In genomic region chr11:67073908-67074307, GRCh38 we compare ENCODE assay signal across 19 cellular contexts. TPM values are rescaled to one million over a fixed set of nuclear protein-coding genes. Genes with fewer than 3 reads are reported as not detected.
DNase-seq lines count a peak whose midpoint lies in the region; ATAC-seq and TF ChIP-seq lines count a peak whose summit lies in the region.
"Had no signal": no experiment of that assay in that cellular context is flagged by ENCODE, and none has a peak within 500 bp of the region (broad histone marks: within the 10 kb centered on the region; RNA-seq: fewer than 3 reads in every experiment).

No MANE protein-coding gene starts in this region.

- ATAC-seq in WTC11 = no peak
- ATAC-seq: Panc1, T-helper 17 cell had no signal

- H3K79me2 ChIP-seq in mammary epithelial cell (ENCODE audit: insufficient read depth, low read length) = peaks cover 15% of the 10 kb centered on the region

- H3K4me1 Mint-ChIP-seq in MCF 10A (ENCODE audit: insufficient read depth, unreplicated experiment) = peaks cover 25% of the 10 kb centered on the region
- H3K4me1 Mint-ChIP-seq in WTC11 = peaks cover 15% of the 10 kb centered on the region

- H3K4me1 ChIP-seq in mammary epithelial cell (ENCODE audit: insufficient read depth, low read length) = peaks cover 19% of the 10 kb centered on the region

- H3K4me3 Mint-ChIP-seq in MCF 10A (ENCODE audit: unreplicated experiment) = no peak overlapping the region
- H3K4me3 Mint-ChIP-seq in WTC11 = no peak overlapping the region
- H3K4me3 Mint-ChIP-seq: CD8-positive, alpha-beta memory T cell; H9; T-helper 17 cell had no signal

- POLR2A ChIA-PET in MCF 10A (lab: Yijun Ruan, JAX) (interaction anchor here (0.7 to 1.4 kb wide), 4 partner anchors 45 to 288 kb away, joined by 3 to 5 read pairs (median 4); partner anchors contain the start of genes KDM2A and SSH3), WTC11 (lab: Charles Lee) (interaction anchor here (0.8 kb wide), 1 partner anchor 115 kb away, joined by 3 read pairs; the partner anchor contains the start of gene PC)

- no peak overlapping the region for H3K9ac ChIP-seq in mammary epithelial cell (ENCODE audit: insufficient read depth, low read length)
- H3K9ac ChIP-seq: BLaER1 had no signal

- no peak for TF ChIP-seq CTCF in mammary epithelial cell (conservative IDR thresholded peaks at IDR 0.05 in 1 of 2, IDR thresholded peaks at IDR 0.05 in 1 of 2; ENCODE audit: extremely low read depth in 1 of 2, insufficient read depth in 1 of 2, low read depth in 1 of 2, low read length in 2 of 2)
- TF ChIP-seq CTCF in MCF 10A (IDR thresholded peaks at IDR 0.05; ENCODE audit: unreplicated experiment) = no peak
- no peak for TF ChIP-seq CTCF in WTC11 (IDR thresholded peaks at IDR 0.05)

- H4K20me1 ChIP-seq in mammary epithelial cell (ENCODE audit: insufficient read depth, low read length) = no peaks in the 10 kb centered on the region
- H4K20me1 ChIP-seq: BLaER1 had no signal

- dilution Hi-C loops in mammary epithelial cell (cut with HindIII; ENCODE audit: low sequenced_read_pairs) = no loop called here

- peaks cover 58% of the 10 kb centered on the region for H3K36me3 Mint-ChIP-seq in MCF 10A (ENCODE audit: insufficient read depth, unreplicated experiment)
- H3K36me3 Mint-ChIP-seq in WTC11 = no peaks in the 10 kb centered on the region
- H3K36me3 Mint-ChIP-seq: CD8-positive, alpha-beta memory T cell had no signal

- H3K4me3 ChIP-seq in mammary epithelial cell (replicated peaks in 1 of 3; ENCODE audit: insufficient read depth in 1 of 3, low read depth in 2 of 3, low read length in 3 of 3) = no peak overlapping the region
- H3K4me3 ChIP-seq: BLaER1 had no signal

- no peak overlapping the region for H2AFZ ChIP-seq in mammary epithelial cell (ENCODE audit: low read depth, low read length)

- H3K9me3 Mint-ChIP-seq in MCF 10A (ENCODE audit: unreplicated experiment) (no peaks in the 10 kb centered on the region), WTC11 (no peaks in the 10 kb centered on the region)
- H3K9me3 Mint-ChIP-seq: CD8-positive, alpha-beta memory T cell; H9 had no signal

- in situ Hi-C loops in mammary epithelial cell (cut with MboI; ENCODE audit: low sequenced_read_pairs in 2 of 2) = no loop called here

- 86% methylated on average over 9 of the region's 9 CpGs for WGBS in mammary epithelial cell (ENCODE audit: low coverage, missing lambda C conversion rate)

- H3K4me2 ChIP-seq in mammary epithelial cell (ENCODE audit: insufficient read depth, low read depth, low read length) = no peak overlapping the region
- H3K4me2 ChIP-seq: BLaER1 had no signal

- no peak overlapping the region for H3K27ac ChIP-seq in mammary epithelial cell (ENCODE audit: insufficient read depth, low read depth, low read length)
- H3K27ac ChIP-seq: BLaER1 had no signal

- no peak overlapping the region for H3K27ac Mint-ChIP-seq in MCF 10A (ENCODE audit: low read depth, unreplicated experiment)
- 0 out of 2 replicates have a peak overlapping the region, but pooled peaks have one; percentile 5 for H3K27ac Mint-ChIP-seq in WTC11
- H3K27ac Mint-ChIP-seq: T-helper 17 cell had no signal

- peaks cover 15% of the 10 kb centered on the region for H3K36me3 ChIP-seq in mammary epithelial cell (ENCODE audit: insufficient read depth, low read length)
- H3K36me3 ChIP-seq: BLaER1 had no signal

- no peaks in the 10 kb centered on the region for H3K9me3 ChIP-seq in mammary epithelial cell (replicated peaks; ENCODE audit: insufficient read depth, low read length)
- H3K9me3 ChIP-seq: BLaER1 had no signal

- intact Hi-C loops in mammary epithelial cell (cut with micrococcal nuclease) = no loop called here
- intact Hi-C loops in MCF 10A (cut with micrococcal nuclease) = no loop called here

- H3K27me3 Mint-ChIP-seq in MCF 10A (ENCODE audit: insufficient read depth, unreplicated experiment) (no peaks in the 10 kb centered on the region), WTC11 (ENCODE audit: low read depth) (no peaks in the 10 kb centered on the region; the same call in 1 of the 2 replicates)

- no peaks in the 10 kb centered on the region for H3K27me3 ChIP-seq in mammary epithelial cell (ENCODE audit: insufficient read depth, low read length)
- H3K27me3 ChIP-seq: BLaER1 had no signal

- CTCF ChIA-PET in mammary epithelial cell (lab: Charles Lee; ENCODE audit: low non-redundant PET) = no interaction called here
- CTCF ChIA-PET in MCF 10A (lab: Yijun Ruan, JAX) = interaction anchor here (0.6 to 4.6 kb wide), 3 partner anchors 19 to 308 kb away, joined by 5 to 30 read pairs (median 6); partner anchors contain the start of gene RHOD
- CTCF ChIA-PET in WTC11 (lab: Charles Lee) = interaction anchor here (1.1 to 7.8 kb wide), 9 partner anchors 8 to 327 kb away, joined by 3 to 82 read pairs (median 5); partner anchors contain the start of genes KDM2A, PPP1CA and RHOD

- TSS peak; percentile 8 for BruUV-seq in mammary epithelial cell (replicated peaks; lab: Mats Ljungman, UMichigan)
- BruUV-seq in MCF 10A (replicated peaks; lab: Mats Ljungman, UMichigan) = no TSS peak

- no peak for DNase-seq in mammary epithelial cell
- DNase-seq in MCF 10A (ENCODE audit: unreplicated experiment) = no peak
- DNase-seq in NCI-H2107 treated with DMSO at 0.1 percent for 48 hours (lab: John Stamatoyannopoulos, UW; ENCODE audit: unreplicated experiment) = peak; percentile 66
- DNase-seq in WTC11 (ENCODE audit: low spot score) = peak; percentile 46
- peak; percentile 55 for DNase-seq in left kidney (ENCODE audit: low read depth, low spot score)
- DNase-seq in foreskin melanocyte = no peak
- DNase-seq in NCI-H2196 treated with DMSO at 0.1 percent for 48 hours (lab: John Stamatoyannopoulos, UW; ENCODE audit: unreplicated experiment) = no peak
- DNase-seq in stimulated activated CD8-positive, alpha-beta memory T cell treated with anti-CD3 and anti-CD28 coated beads, Interleukin-4, amount 100 ng/mL, for 48 hours = no peak
- DNase-seq: CD8-positive, alpha-beta memory T cell; H9; NCI-H1092; NCI-H1436 treated with DMSO at 0.1 percent for 48 hours; NCI-H2081; NCI-H446 treated with DMSO at 0.1 percent for 48 hours; NCI-H82; T-helper 17 cell had no signal

TF ChIP-seq in WTC11, 78 proteins besides CTCF, POLR2A, EP300 and RAD21:
- TF ChIP-seq SP1 (CRISPR knock-in tag; conservative IDR thresholded peaks at IDR 0.05) = no peak
- TF ChIP-seq GABPB1 (CRISPR knock-in tag; IDR thresholded peaks at IDR 0.05) = peak; percentile 87
- peak; percentile 67; the same call in 1 of the 2 replicates for TF ChIP-seq HMGA2 (CRISPR knock-in tag; IDR thresholded peaks at IDR 0.05)
- TF ChIP-seq SMAD3 (CRISPR knock-in tag; IDR thresholded peaks at IDR 0.05; ENCODE audit: borderline replicate concordance) = no peak
- TF ChIP-seq PRRX2 (CRISPR knock-in tag; IDR thresholded peaks at IDR 0.05) = no peak

RNA-seq across cellular contexts. Expression of gene RHOD, which starts 17.3 kb away (rescaled TPM):
- total RNA-seq in mammary epithelial cell (100 to 1,000 TPM; 176 to 234 TPM), MCF 10A (2022) (132 and 190 TPM in 2 replicates), WTC11 (2021) (13.1 to 16.3 TPM (median 15.9 TPM) in 3 replicates)
- polyA plus RNA-seq in mammary epithelial cell = 246 TPM
- 113 TPM for polyA minus RNA-seq in mammary epithelial cell
- total RNA-seq: SK-MEL-5, T-helper 17 cell had no signal

RNA-seq across cellular contexts. Expression of gene KDM2A, which starts 45.2 kb away (rescaled TPM):
- total RNA-seq in mammary epithelial cell = 10 to 100 TPM; 41.8 to 59.7 TPM
- polyA plus RNA-seq in mammary epithelial cell = 47.1 TPM
- 106 TPM for polyA minus RNA-seq in mammary epithelial cell
- total RNA-seq in MCF 10A (2022) = 63.8 and 64.5 TPM in 2 replicates
- total RNA-seq in WTC11 (2021) = 54.0 to 58.0 TPM (median 54.3 TPM) in 3 replicates

RNA-seq across cellular contexts. Expression of gene SYT12, which starts 51.0 kb away (rescaled TPM):
- total RNA-seq in mammary epithelial cell (10 to 100 TPM in 1 of 2 donors, 1 to 10 TPM in 1; 1.2 to 26.3 TPM), MCF 10A (2022) (0.44 and 0.59 TPM in 2 replicates), WTC11 (2021) (4.6 to 7.3 TPM (median 7.1 TPM) in 3 replicates)
- polyA plus RNA-seq in mammary epithelial cell = 1.1 TPM
- polyA minus RNA-seq in mammary epithelial cell = 4.0 TPM
- total RNA-seq: CD8-positive, alpha-beta memory T cell; SK-MEL-5; T-helper 17 cell had no signal
- polyA plus RNA-seq: CD8-positive, alpha-beta memory T cell had no signal

Comparison
In these comparisons a context has a peak if more than half of its experiments do, and no peak if none do; other contexts are left out.
1. DNase-seq: peak in NCI-H2107 treated with DMSO at 0.1 percent for 48 hours (single experiment), WTC11 (single experiment) and left kidney (single experiment); none in mammary epithelial cell (single experiment), MCF 10A (single experiment), foreskin melanocyte (single experiment), NCI-H2196 treated with DMSO at 0.1 percent for 48 hours (single experiment) and stimulated activated CD8-positive, alpha-beta memory T cell treated with anti-CD3 and anti-CD28 coated beads, Interleukin-4, amount 100 ng/mL, for 48 hours (single experiment).